ENCODE assay signal across 22 cellular contexts in the genomic region with DNA sequence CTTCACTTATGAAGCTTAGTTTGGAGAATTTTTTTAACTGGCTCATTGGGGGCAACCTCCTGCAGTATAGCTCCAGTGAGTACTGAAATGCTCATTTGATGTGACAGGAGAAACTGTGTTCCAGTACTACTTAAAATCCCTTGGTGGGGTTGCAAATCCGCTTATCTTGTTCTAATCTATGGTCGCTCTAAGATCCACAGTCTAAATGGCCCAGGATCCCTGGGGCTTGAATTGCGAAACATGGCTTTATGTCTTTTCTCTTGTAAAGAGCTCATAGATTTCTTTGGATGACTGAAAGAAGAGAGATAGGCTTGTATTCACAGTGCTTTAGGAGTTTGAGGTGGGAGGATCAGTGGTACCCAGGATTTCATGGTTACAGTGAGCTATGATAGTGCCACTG. TPM values are rescaled to one million over a fixed set of nuclear protein-coding genes. Genes with fewer than 3 reads are reported as not detected.
DNase-seq lines count a peak whose midpoint lies in the region; ATAC-seq, FAIRE-seq and TF ChIP-seq lines count a peak whose summit lies in the region.
"Had no signal": no experiment of that assay in that cellular context is flagged by ENCODE, and none has a peak within 500 bp of the region (broad histone marks: within the 10 kb centered on the region; RNA-seq: fewer than 3 reads in every experiment).

No MANE protein-coding gene starts in this region.

- H3K56ac ChIP-seq in H1 (replicated peaks; ENCODE audit: insufficient read length, low read depth, low read length): no peak overlapping the region

- intact Hi-C loops in right lobe of liver (cut with DNase I): no loop called here

- WGBS in H1 (ENCODE audit: extremely low coverage in 1 of 2, insufficient coverage in 1 of 2, insufficient read length in 1 of 2, insufficient replicate concordance in 2 of 2, low coverage in 1 of 2, low lambda C conversion rate in 2 of 2, missing lambda C conversion rate in 1 of 2), 2 experiments: 90% methylated on average over 3 of the region's 3 CpGs; no CpG with 5 or more reads in 1 of the 2 experiments
- 68% methylated on average over 3 of the region's 3 CpGs for WGBS in right lobe of liver (ENCODE audit: insufficient coverage, low coverage, low lambda C conversion rate, missing lambda C conversion rate)

- H3K9ac ChIP-seq in NT2/D1 (ENCODE audit: insufficient read length, low read depth) (no peak overlapping the region), H1 (replicated peaks in 1 of 4; ENCODE audit: extremely low read depth in 1 of 4, low read depth in 3 of 4, low read length in 3 of 4) (no peak overlapping the region)
- H3K9ac ChIP-seq: SK-N-SH had no signal

- FAIRE-seq in D721Med (lab: Jason Lieb, UNC) (peak; percentile 25), H1 (lab: Jason Lieb, UNC) (no peak)

- no peaks in the 10 kb centered on the region for H3K4me1 ChIP-seq in NT2/D1 (ENCODE audit: insufficient read depth, insufficient read length)
- no peaks in the 10 kb centered on the region for H3K4me1 ChIP-seq in H1 (replicated peaks in 1 of 4; ENCODE audit: control insufficient read depth in 3 of 4, insufficient read depth in 4 of 4, low read length in 3 of 4)
- H3K4me1 ChIP-seq in right lobe of liver: no peaks in the 10 kb centered on the region
- H3K4me1 ChIP-seq: BE2C had no signal

- TF ChIP-seq EP300 in H1 (IDR thresholded peaks at IDR 0.05; ENCODE audit: borderline replicate concordance in 1 of 2, low read depth in 2 of 2, low read length in 2 of 2): no peak

- no peak overlapping the region for H2AFZ ChIP-seq in H1 (ENCODE audit: low read length)

- H3K4me3 ChIP-seq in NT2/D1 (ENCODE audit: insufficient read length, low read depth): no peak overlapping the region
- H3K4me3 ChIP-seq in H1 (ENCODE audit: extremely low read depth in 1 of 4, insufficient read depth in 2 of 4, low read depth in 3 of 4, low read length in 4 of 4): no peak overlapping the region
- no peak overlapping the region for H3K4me3 ChIP-seq in right lobe of liver
- H3K4me3 ChIP-seq: MG63 had no signal

- H3K79me1 ChIP-seq in H1 (ENCODE audit: low read depth, low read length): no peaks in the 10 kb centered on the region

- no peaks in the 10 kb centered on the region for H3K79me2 ChIP-seq in H1 (ENCODE audit: control insufficient read depth in 1 of 2, insufficient read depth in 2 of 2, low read length in 2 of 2)

- H3K14ac ChIP-seq in H1 (ENCODE audit: insufficient read length): no peak overlapping the region

- TF ChIP-seq RAD21 in H1 (IDR thresholded peaks at IDR 0.05 in 1 of 2, conservative IDR thresholded peaks at IDR 0.05 in 1 of 2; ENCODE audit: low read depth in 2 of 2, low read length in 2 of 2): no peak

- H3K9me3 ChIP-seq in NT2/D1 (ENCODE audit: insufficient read depth, low read length): no peaks in the 10 kb centered on the region
- H3K9me3 ChIP-seq in H1 (ENCODE audit: insufficient read depth in 2 of 2, low read depth in 1 of 2, low read length in 1 of 2): no peaks in the 10 kb centered on the region
- no peaks in the 10 kb centered on the region for H3K9me3 ChIP-seq in right lobe of liver
- H3K9me3 ChIP-seq: BE2C, SK-N-SH had no signal

- TF ChIP-seq CTCF in D721Med (IDR thresholded peaks at IDR 0.05; ENCODE audit: insufficient read depth, missing control alignments) (no peak), H1 (IDR thresholded peaks at IDR 0.05; ENCODE audit: control extremely low read depth in 1 of 3, insufficient read depth in 1 of 3, low read depth in 1 of 3, low read length in 3 of 3) (no peak), right lobe of liver (IDR thresholded peaks at IDR 0.05) (no peak)

- no peak overlapping the region for H3K23ac ChIP-seq in H1 (ENCODE audit: insufficient read length)

- DNase-seq in D721Med (ENCODE audit: insufficient read length, low spot score) (no peak), NT2/D1 (ENCODE audit: low read depth, low spot score) (peak; percentile 36), H1 (ENCODE audit: low read depth in 1 of 2, low spot score in 2 of 2) (no peak), retina (peak; percentile 14), epidermal melanocyte (ENCODE audit: insufficient read length, low spot score) (no peak), right lobe of liver (no peak), EL (no peak)
- DNase-seq: BE2C; CD4-positive, CD25-positive, alpha-beta regulatory T cell; COR-L47; DMS53; H9; Kasumi-1; MG63; NCI-H1048; NCI-H1436; NCI-H1930; NCI-H226; NCI-H524 treated with DMSO at 0.1 percent for 48 hours; SHP77; SK-N-SH had no signal

- no peak overlapping the region for H2BK20ac ChIP-seq in H1 (ENCODE audit: low read length)

- H4K91ac ChIP-seq in H1 (replicated peaks; ENCODE audit: insufficient read length, low read length): no peak overlapping the region

- H2AK5ac ChIP-seq in H1 (ENCODE audit: low read depth, low read length): no peak overlapping the region

- H2BK15ac ChIP-seq in H1 (ENCODE audit: low read length): no peak overlapping the region

- no peaks in the 10 kb centered on the region for H4K20me1 ChIP-seq in H1 (replicated peaks in 1 of 2; ENCODE audit: control insufficient read depth in 1 of 2, insufficient read depth in 2 of 2, low read length in 2 of 2)

- H3K18ac ChIP-seq in H1 (ENCODE audit: extremely low read depth, low read length): no peak overlapping the region

- TF ChIP-seq POLR2A in H1 (IDR thresholded peaks at IDR 0.05; ENCODE audit: control extremely low read depth in 1 of 2, low read depth in 2 of 2, low read length in 2 of 2) (no peak), right lobe of liver (IDR thresholded peaks at IDR 0.05) (no peak)

- no peak for ATAC-seq in right lobe of liver

- CTCF ChIA-PET in H1 (lab: Charles Lee; ENCODE audit: partially characterized antibody): no interaction called here

- no peak overlapping the region for H4K5ac ChIP-seq in H1 (ENCODE audit: insufficient read length, low read depth, low read length)

- H3K36me3 ChIP-seq in NT2/D1 (ENCODE audit: insufficient read depth, insufficient read length, low read length) (no peaks in the 10 kb centered on the region), H1 (ENCODE audit: control insufficient read depth in 2 of 4, insufficient read depth in 4 of 4, low read length in 3 of 4) (no peaks in the 10 kb centered on the region), right lobe of liver (no peaks in the 10 kb centered on the region)
- H3K36me3 ChIP-seq: BE2C had no signal

- H2BK120ac ChIP-seq in H1 (replicated peaks; ENCODE audit: low read depth, low read length): no peak overlapping the region

- no peak overlapping the region for H2BK5ac ChIP-seq in H1 (ENCODE audit: low read depth, low read length)

- H3K27ac ChIP-seq in H1 (ENCODE audit: low read depth, low read length): no peak overlapping the region
- no peak overlapping the region for H3K27ac ChIP-seq in right lobe of liver

- POLR2A ChIA-PET in H1 (lab: Charles Lee; ENCODE audit: partially characterized antibody): interaction anchor here (0.6 kb wide), 1 partner anchor 1395 kb away, joined by 3 read pairs; no protein-coding TSS in a partner anchor

- H3K27me3 ChIP-seq in NT2/D1 (ENCODE audit: insufficient read depth, insufficient read length): no peaks in the 10 kb centered on the region
- H3K27me3 ChIP-seq in H1 (replicated peaks in 1 of 4; ENCODE audit: control insufficient read depth in 3 of 4, extremely low read depth in 1 of 4, insufficient read depth in 3 of 4, low read length in 3 of 4): no peaks in the 10 kb centered on the region
- no peaks in the 10 kb centered on the region for H3K27me3 ChIP-seq in right lobe of liver
- H3K27me3 ChIP-seq: BE2C, MG63 had no signal

- no peak overlapping the region for H4K8ac ChIP-seq in H1 (ENCODE audit: extremely low read depth, insufficient read depth, low read length)

- H3K4ac ChIP-seq in H1 (replicated peaks; ENCODE audit: insufficient read length, low read depth, low read length): no peak overlapping the region

- no peaks in the 10 kb centered on the region for H3K23me2 ChIP-seq in H1 (ENCODE audit: low read depth, low read length)

- H3K4me2 ChIP-seq in H1 (ENCODE audit: insufficient read depth in 1 of 2, low read depth in 2 of 2, low read length in 2 of 2): no peak overlapping the region
- H3K4me2 ChIP-seq: SK-N-SH had no signal

- H2BK12ac ChIP-seq in H1 (ENCODE audit: low read depth, low read length): no peak overlapping the region

TF ChIP-seq in H1, 55 proteins besides CTCF, POLR2A, EP300 and RAD21:
- TF ChIP-seq CEBPB (IDR thresholded peaks at IDR 0.05; ENCODE audit: low read depth, low read length) (peak; percentile 90), SRF (IDR thresholded peaks at IDR 0.05; ENCODE audit: low read depth, low read length) (no peak)
TF ChIP-seq in H1: peak in this region for 1.

RNA-seq across cellular contexts. Expression of a gene that starts 52.7 kb away (rescaled TPM):
- 0.84 and 0.90 TPM in 2 replicates for total RNA-seq in H1 (2021; fragmentation: NEBNext Ultra II Directional; extraction: Animal tissue kit (Norgen Biotek cat#: 25700))
- polyA plus RNA-seq in H1 (2011; rRNA removed): 1.1 TPM in 2 replicates
- polyA plus RNA-seq in H1 (2011; cell fraction: cytosol; rRNA removed): 1.2 TPM
- polyA plus RNA-seq in H1 (2011; cell fraction: nucleus; rRNA removed): 1.9 TPM
- polyA plus RNA-seq in H1 (2012, experiment 1 of 2): 0.79 to 2.1 TPM (median 1.2 TPM) in 4 replicates
- 0.72 TPM for polyA plus RNA-seq in H1 (2012, experiment 2 of 2)
- 1.8 TPM for polyA plus RNA-seq in H1 (2013, experiment 1 of 2)
- polyA plus RNA-seq in H1 (2013, experiment 2 of 2): 1.8 TPM
- polyA minus RNA-seq in H1 (2011; rRNA and poly(A)+ RNA removed): 4.4 and 7.4 TPM in 2 replicates
- polyA minus RNA-seq in H1 (2011; cell fraction: cytosol; rRNA and poly(A)+ RNA removed): 0.73 TPM
- 8.4 TPM for polyA minus RNA-seq in H1 (2011; cell fraction: nucleus; rRNA and poly(A)+ RNA removed)
- 1 to 10 TPM in 2 of 6 experiments, under 1 TPM in 4; 0.73 to 2.1 (median 0.89) TPM for total RNA-seq in right lobe of liver
- total RNA-seq: CD4-positive, CD25-positive, alpha-beta regulatory T cell; G401 had no signal
- polyA plus RNA-seq: CD4-positive, CD25-positive, alpha-beta regulatory T cell had no signal

Comparison
In these comparisons a context has a peak if more than half of its experiments do, and no peak if none do; other contexts are left out.
1. DNase-seq: peak in NT2/D1 (single experiment) and retina (single experiment); none in D721Med (single experiment), H1 (0 of 2), epidermal melanocyte (single experiment), right lobe of liver (0 of 3) and EL (single experiment).